Comparison of ENCODE assay signal across 14 cellular contexts in the genomic region with DNA sequence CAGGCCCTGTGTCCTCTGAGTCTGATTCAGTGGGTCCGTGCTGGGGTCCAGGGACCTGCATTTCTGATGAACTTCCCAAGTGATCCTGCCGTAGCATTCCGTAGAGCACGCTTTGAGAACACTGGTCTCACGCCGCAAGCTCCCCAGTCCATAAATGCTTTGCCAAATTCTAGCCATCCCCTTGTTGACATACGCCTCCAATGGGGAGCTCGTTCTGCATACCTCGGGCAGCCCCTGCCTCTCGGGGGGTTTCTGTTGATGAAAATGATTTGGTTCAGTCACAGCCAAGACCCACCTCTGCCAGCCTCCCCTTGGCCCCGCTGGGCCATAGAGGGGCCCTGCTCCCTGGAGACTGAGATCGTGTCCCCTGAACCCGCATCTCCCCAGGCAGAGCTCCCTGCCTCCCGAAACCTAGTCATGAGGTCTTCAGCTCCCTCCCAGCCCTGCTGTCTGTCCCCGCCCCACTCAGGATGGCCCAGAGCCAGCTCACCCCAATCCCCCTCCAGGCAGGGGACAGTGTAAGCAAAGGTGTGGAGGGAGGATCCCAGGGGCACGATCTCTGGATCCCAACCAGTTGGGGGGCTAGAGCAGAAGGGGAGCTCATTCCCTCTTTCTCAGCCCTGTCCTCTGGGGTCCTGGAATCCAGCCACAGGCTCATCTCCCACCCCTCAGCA. TPM values are rescaled to one million over a fixed set of nuclear protein-coding genes. Genes with fewer than 3 reads are reported as not detected.
A peak's percentile ranks its signal among the peaks of the same experiment; 100 is the strongest.
DNase-seq lines count a peak whose midpoint lies in the region; ATAC-seq and TF ChIP-seq lines count a peak whose summit lies in the region.
"Had no signal": no experiment of that assay in that cellular context is flagged by ENCODE, and none has a peak within 500 bp of the region (broad histone marks: within the 10 kb centered on the region; RNA-seq: fewer than 3 reads in every experiment).

No MANE protein-coding gene starts in this region.

- peaks cover 42 to 60% of the 10 kb centered on the region in 2 donors for H3K4me1 ChIP-seq in mucosa of rectum (ENCODE audit: control insufficient read depth in 2 of 2, insufficient read depth in 2 of 2, low read length in 2 of 2)

- no peaks in the 10 kb centered on the region for H3K9me3 Mint-ChIP-seq in natural killer cell treated with Interleukin-12 subunit alpha and Interleukin-12 subunit beta and Interleukin-15 and Interleukin-18, amount 100 ng/mL, for 72 hours
- no peaks in the 10 kb centered on the region for H3K9me3 Mint-ChIP-seq in natural killer cell
- no peaks in the 10 kb centered on the region for H3K9me3 Mint-ChIP-seq in activated naive CD8-positive, alpha-beta T cell treated with anti-CD3 and anti-CD28 coated beads, Interleukin-2, amount 50 U/mL, for 24 hours
- H3K9me3 Mint-ChIP-seq in mesothelial cell of epicardium = no peaks in the 10 kb centered on the region
- H3K9me3 Mint-ChIP-seq: WTC11 had no signal

- no peaks in the 10 kb centered on the region for H3K36me3 Mint-ChIP-seq in natural killer cell treated with Interleukin-12 subunit alpha and Interleukin-12 subunit beta and Interleukin-15 and Interleukin-18, amount 100 ng/mL, for 72 hours
- H3K36me3 Mint-ChIP-seq in natural killer cell = no peaks in the 10 kb centered on the region
- no peaks in the 10 kb centered on the region for H3K36me3 Mint-ChIP-seq in activated naive CD8-positive, alpha-beta T cell treated with anti-CD3 and anti-CD28 coated beads, Interleukin-2, amount 50 U/mL, for 24 hours (ENCODE audit: low read depth)
- no peaks in the 10 kb centered on the region for H3K36me3 Mint-ChIP-seq in mesothelial cell of epicardium
- H3K36me3 Mint-ChIP-seq: WTC11 had no signal

- peak overlapping the region in 1 of 2 donors; percentile 61 for H3K4me3 ChIP-seq in mucosa of rectum (ENCODE audit: low read length in 2 of 2)
- H3K4me3 ChIP-seq: thoracic aorta had no signal

- H3K9ac ChIP-seq in mucosa of rectum (ENCODE audit: low read depth in 1 of 2, low read length in 2 of 2) = peak overlapping the region; percentile 24 to 78

- no peak overlapping the region for H3K4me3 Mint-ChIP-seq in natural killer cell treated with Interleukin-12 subunit alpha and Interleukin-12 subunit beta and Interleukin-15 and Interleukin-18, amount 100 ng/mL, for 72 hours
- H3K4me3 Mint-ChIP-seq in natural killer cell = no peak overlapping the region
- no peak overlapping the region for H3K4me3 Mint-ChIP-seq in activated naive CD8-positive, alpha-beta T cell treated with anti-CD3 and anti-CD28 coated beads, Interleukin-2, amount 50 U/mL, for 24 hours
- no peak overlapping the region for H3K4me3 Mint-ChIP-seq in mesothelial cell of epicardium
- H3K4me3 Mint-ChIP-seq: WTC11 had no signal

- intact Hi-C loops in natural killer cell (cut with micrococcal nuclease) = no loop called here

- no peaks in the 10 kb centered on the region for H3K27me3 ChIP-seq in mucosa of rectum (ENCODE audit: control insufficient read depth in 2 of 2, insufficient read depth in 2 of 2, low read length in 2 of 2)

- DNase-seq in natural killer cell treated with Interleukin-12 subunit alpha and Interleukin-12 subunit beta and Interleukin-15 and Interleukin-18, amount 100 ng/mL, for 72 hours (ENCODE audit: low spot score) = no peak
- DNase-seq in natural killer cell = no peak
- no peak for DNase-seq in activated naive CD8-positive, alpha-beta T cell treated with anti-CD3 and anti-CD28 coated beads, Interleukin-2, amount 50 U/mL, for 24 hours
- no peak for DNase-seq in midbrain (lab: John Stamatoyannopoulos, UW)
- no peak for DNase-seq in NCI-H1417 treated with DMSO at 0.1 percent for 48 hours (lab: John Stamatoyannopoulos, UW)
- DNase-seq in mesothelial cell of epicardium (ENCODE audit: low spot score in 2 of 2, unreplicated experiment in 2 of 2) = no peak
- DNase-seq: activated CD8-positive, alpha-beta memory T cell treated with anti-CD3 and anti-CD28 coated beads, Interleukin-2, amount 50 U/mL, for 48 hours; cerebellar nuclear complex; Kasumi-1; NCI-H510A treated with DMSO at 0.1 percent for 48 hours had no signal

- TF ChIP-seq CTCF in natural killer cell (IDR thresholded peaks at IDR 0.05) (no peak), mesothelial cell of epicardium (IDR thresholded peaks at IDR 0.05; ENCODE audit: unreplicated experiment) (no peak)

- no peak for ATAC-seq in natural killer cell treated with Interleukin-12 subunit alpha and Interleukin-12 subunit beta and Interleukin-15 and Interleukin-18, amount 100 ng/mL, for 72 hours
- ATAC-seq in natural killer cell (no peak), GM21786 (IDR thresholded peaks at IDR 0.05; ENCODE audit: unreplicated experiment) (no peak)
- no peak for ATAC-seq in activated naive CD8-positive, alpha-beta T cell treated with anti-CD3 and anti-CD28 coated beads, Interleukin-2, amount 50 U/mL, for 24 hours
- ATAC-seq: WTC11 had no signal

- peak overlapping the region; percentile 89 to 93 for H3K27ac Mint-ChIP-seq in natural killer cell treated with Interleukin-12 subunit alpha and Interleukin-12 subunit beta and Interleukin-15 and Interleukin-18, amount 100 ng/mL, for 72 hours
- H3K27ac Mint-ChIP-seq in natural killer cell (peak overlapping the region in 1 of 2 donors; percentile 49), mesothelial cell of epicardium (no peak overlapping the region)
- peak overlapping the region; percentile 60 for H3K27ac Mint-ChIP-seq in activated naive CD8-positive, alpha-beta T cell treated with anti-CD3 and anti-CD28 coated beads, Interleukin-2, amount 50 U/mL, for 24 hours
- H3K27ac Mint-ChIP-seq: WTC11 had no signal

- H3K27me3 Mint-ChIP-seq in natural killer cell treated with Interleukin-12 subunit alpha and Interleukin-12 subunit beta and Interleukin-15 and Interleukin-18, amount 100 ng/mL, for 72 hours = no peaks in the 10 kb centered on the region
- H3K27me3 Mint-ChIP-seq in natural killer cell (ENCODE audit: low read depth in 2 of 2) = no peaks in the 10 kb centered on the region
- no peaks in the 10 kb centered on the region for H3K27me3 Mint-ChIP-seq in activated naive CD8-positive, alpha-beta T cell treated with anti-CD3 and anti-CD28 coated beads, Interleukin-2, amount 50 U/mL, for 24 hours
- no peaks in the 10 kb centered on the region for H3K27me3 Mint-ChIP-seq in mesothelial cell of epicardium (ENCODE audit: low read depth)

- H3K4me1 Mint-ChIP-seq in natural killer cell treated with Interleukin-12 subunit alpha and Interleukin-12 subunit beta and Interleukin-15 and Interleukin-18, amount 100 ng/mL, for 72 hours (ENCODE audit: low read depth in 2 of 2) = peaks cover 29 to 31% of the 10 kb centered on the region in 2 donors
- H3K4me1 Mint-ChIP-seq in natural killer cell (peaks cover 38 to 62% of the 10 kb centered on the region in 2 donors), mesothelial cell of epicardium (peaks cover 22% of the 10 kb centered on the region)
- peaks cover 43% of the 10 kb centered on the region for H3K4me1 Mint-ChIP-seq in activated naive CD8-positive, alpha-beta T cell treated with anti-CD3 and anti-CD28 coated beads, Interleukin-2, amount 50 U/mL, for 24 hours

- peak overlapping the region; percentile 85 to 95 for H3K27ac ChIP-seq in mucosa of rectum (ENCODE audit: low read depth in 2 of 2, low read length in 2 of 2)
- H3K27ac ChIP-seq: thoracic aorta had no signal

- no peaks in the 10 kb centered on the region for H3K9me3 ChIP-seq in mucosa of rectum (ENCODE audit: control insufficient read depth in 2 of 2, low read length in 2 of 2)
- H3K9me3 ChIP-seq: thoracic aorta had no signal

- no peaks in the 10 kb centered on the region for H3K36me3 ChIP-seq in mucosa of rectum (ENCODE audit: control insufficient read depth in 2 of 2, insufficient read depth in 2 of 2, low read length in 2 of 2)
- H3K36me3 ChIP-seq: thoracic aorta had no signal

RNA-seq across cellular contexts. Expression of a gene that starts 16.2 kb away (rescaled TPM):
- not detected for total RNA-seq in natural killer cell treated with Interleukin-12 subunit alpha and Interleukin-12 subunit beta and Interleukin-15 and Interleukin-18, amount 100 ng/mL, for 72 hours
- total RNA-seq in natural killer cell = under 1 TPM; 0.28 to 0.93 (median 0.43) TPM
- total RNA-seq in mesothelial cell of epicardium = 12.2 to 13.7 TPM (median 13.2 TPM) in 3 replicates

RNA-seq across cellular contexts. Expression of a gene that starts 48.7 kb away (rescaled TPM):
- 1 to 10 TPM; 1.1 to 1.9 TPM for total RNA-seq in natural killer cell treated with Interleukin-12 subunit alpha and Interleukin-12 subunit beta and Interleukin-15 and Interleukin-18, amount 100 ng/mL, for 72 hours
- total RNA-seq in natural killer cell (1 to 10 TPM; 1.2 to 2.1 (median 1.9) TPM), mesothelial cell of epicardium (not detected in 3 replicates)
- total RNA-seq: WTC11 had no signal
